ENCODE assay signal across 19 cellular contexts in genomic region chr12:20142295-20142694, GRCh38.
"Had no signal": no experiment of that assay in that cellular context is flagged by ENCODE, and none has a peak within 500 bp of the region (broad histone marks: within the 10 kb centered on the region; RNA-seq: fewer than 3 reads in every experiment).

No MANE protein-coding gene starts in this region.

- H3K4me3 ChIP-seq: coronary artery, heart left ventricle, tibial artery had no signal

- H3K27me3 ChIP-seq: heart left ventricle, neutrophil, tibial artery had no signal

- H3K9me3 ChIP-seq: heart left ventricle, neutrophil, tibial artery had no signal

- H3K36me3 ChIP-seq: heart left ventricle, neutrophil, tibial artery had no signal

- H3K79me2 ChIP-seq: parathyroid adenoma had no signal

- ATAC-seq: heart left ventricle; left colon; right cardiac atrium; stimulated activated effector memory CD8-positive, alpha-beta T cell treated with anti-CD3 and anti-CD28 coated beads, Interleukin-12 subunit alpha, Interleukin-12 subunit beta, amount 100 ng/mL, for 72 hours; stimulated activated naive CD8-positive, alpha-beta T cell treated with anti-CD3 and anti-CD28 coated beads, Interleukin-15, amount 100 ng/mL, for 72 hours had no signal

- H3K27ac ChIP-seq: coronary artery, epithelial cell of prostate, heart left ventricle, neutrophil, parathyroid adenoma, tibial artery had no signal

- DNase-seq: activated CD4-positive, alpha-beta memory T cell treated with anti-CD3 and anti-CD28 coated beads for 36 hours; activated CD4-positive, alpha-beta T cell treated with anti-CD3 and anti-CD28 coated beads for 48 hours; activated effector memory CD4-positive, alpha-beta T cell treated with Interleukin-2 at 50 U/mL for 16 hours; activated naive CD4-positive, alpha-beta T cell treated with anti-CD3 and anti-CD28 coated beads for 36 hours; activated naive CD8-positive, alpha-beta T cell treated with anti-CD3 and anti-CD28 coated beads, Interleukin-2, amount 10 ng/mL, durations not matched to agents 7 days and 5 days; activated T-cell treated with anti-CD3 and anti-CD28 coated beads, Interleukin-2, amount 50 U/mL, for 48 hours; amygdala; cerebellar nuclear complex; heart left ventricle; left colon; right cardiac atrium; stimulated activated CD4-positive, alpha-beta T cell treated with anti-CD3 and anti-CD28 coated beads, Interleukin-2, amount 100 ng/mL, for 24 hours; stimulated activated naive CD8-positive, alpha-beta T cell treated with anti-CD3 and anti-CD28 coated beads, Interleukin-15, amount 100 ng/mL, for 72 hours; tibial artery had no signal

- H2AFZ ChIP-seq: parathyroid adenoma had no signal

- H3K4me1 ChIP-seq: heart left ventricle, parathyroid adenoma had no signal
